30 cellular contexts compared by ENCODE assay signal in genomic region chr13:75279834-75280369, GRCh38.
"Had no signal": no experiment of that assay in that cellular context is flagged by ENCODE, and none has a peak within 500 bp of the region (broad histone marks: within the 10 kb centered on the region; RNA-seq: fewer than 3 reads in every experiment).

No MANE protein-coding gene starts in this region.

- H3K9me3 ChIP-seq: adrenal gland, neutrophil, ovary, prostate gland, thyroid gland, upper lobe of right lung had no signal

- H3K27me3 ChIP-seq: adrenal gland, breast epithelium, gastroesophageal sphincter, left lung, neutrophil, ovary, thyroid gland, upper lobe of right lung had no signal

- H3K4me1 ChIP-seq: adrenal gland, breast epithelium, gastroesophageal sphincter, left lung, prostate gland, thyroid gland, upper lobe of right lung had no signal

- H3K4me3 ChIP-seq: adrenal gland, breast epithelium, coronary artery, gastroesophageal sphincter, left lung, lung, ovary, prostate gland, thyroid gland, upper lobe of right lung had no signal

- H3K27ac Mint-ChIP-seq: activated B cell treated with CpG ODN at 0.5 μM for 24 hours; activated CD4-positive, alpha-beta T cell treated with anti-CD3 and anti-CD28 coated beads for 36 hours; activated naive CD8-positive, alpha-beta T cell; activated T-cell treated with anti-CD3 and anti-CD28 coated beads, Interleukin-2, amount 50 U/mL, for 24 hours; activated T-helper 2 cell treated with anti-CD3 and anti-CD28 coated beads, Interferon-gamma antibody, Interleukin-2, Interleukin-4, amounts not matched to agents 10 μg/mL and 5 μg/mL and 100 μg/mL, durations not matched to agents 14 hours and 24 hours and 36 hours; mesothelial cell of epicardium; natural killer cell treated with Interleukin-12 subunit alpha and Interleukin-12 subunit beta and Interleukin-15 and Interleukin-18, amount 100 ng/mL, for 72 hours; stimulated activated naive CD8-positive, alpha-beta T cell treated with anti-CD3 and anti-CD28 coated beads, Interleukin-15, Interleukin-2, amounts not matched to agents 100 ng/mL and 50 ng/mL, for 24 hours; T-helper 1 cell treated with Interleukin-12 subunit alpha and Interleukin-12 subunit beta and Interleukin-4 antibody, amounts not matched to agents 30 μg/mL and 1 μg/mL, for 36 hours had no signal

- H3K27me3 Mint-ChIP-seq: activated B cell treated with CpG ODN at 0.5 μM for 24 hours; activated naive CD8-positive, alpha-beta T cell; activated T-cell treated with anti-CD3 and anti-CD28 coated beads, Interleukin-2, amount 50 U/mL, for 24 hours; stimulated activated naive CD8-positive, alpha-beta T cell treated with anti-CD3 and anti-CD28 coated beads, Interleukin-15, Interleukin-2, amounts not matched to agents 100 ng/mL and 50 ng/mL, for 24 hours had no signal

- H3K36me3 ChIP-seq: breast epithelium, neutrophil, ovary, prostate gland, thyroid gland, upper lobe of right lung had no signal

- H3K27ac ChIP-seq: adrenal gland, breast epithelium, coronary artery, epithelial cell of prostate, gastroesophageal sphincter, left lung, neutrophil, ovary, prostate gland, thyroid gland, upper lobe of right lung had no signal

- DNase-seq: activated B cell treated with CpG ODN at 0.5 μM for 24 hours; activated CD4-positive, alpha-beta T cell treated with anti-CD3 and anti-CD28 coated beads for 36 hours; activated CD4-positive, alpha-beta T cell treated with anti-CD3 and anti-CD28 coated beads, Interleukin-2, amount 50 U/mL, for 4 hours; activated CD8-positive, alpha-beta memory T cell treated with anti-CD3 and anti-CD28 coated beads for 24 hours; activated CD8-positive, alpha-beta memory T cell treated with anti-CD3 and anti-CD28 coated beads, Interleukin-2, amount 50 U/mL, for 4 hours; activated naive CD4-positive, alpha-beta T cell; activated T-cell treated with anti-CD3 and anti-CD28 coated beads, Interleukin-2, amount 50 U/mL, for 24 hours; adrenal gland; head of caudate nucleus; kidney; left lung; ovary; stimulated activated CD4-positive, alpha-beta T cell treated with anti-CD3 and anti-CD28 coated beads, Interleukin-1b, Interleukin-23, amount 100 ng/mL, for 48 hours; substantia nigra; T1000; thyroid gland; upper lobe of right lung had no signal

- H3K4me3 Mint-ChIP-seq: activated B cell treated with CpG ODN at 0.5 μM for 24 hours; activated CD4-positive, alpha-beta T cell treated with anti-CD3 and anti-CD28 coated beads for 36 hours; activated naive CD8-positive, alpha-beta T cell; activated T-cell treated with anti-CD3 and anti-CD28 coated beads, Interleukin-2, amount 50 U/mL, for 24 hours; mesothelial cell of epicardium; natural killer cell treated with Interleukin-12 subunit alpha and Interleukin-12 subunit beta and Interleukin-15 and Interleukin-18, amount 100 ng/mL, for 72 hours; stimulated activated naive CD8-positive, alpha-beta T cell treated with anti-CD3 and anti-CD28 coated beads, Interleukin-15, Interleukin-2, amounts not matched to agents 100 ng/mL and 50 ng/mL, for 24 hours; T-helper 1 cell treated with Interleukin-12 subunit alpha and Interleukin-12 subunit beta and Interleukin-4 antibody, amounts not matched to agents 30 μg/mL and 1 μg/mL, for 36 hours had no signal

- ATAC-seq: activated CD4-positive, alpha-beta T cell treated with anti-CD3 and anti-CD28 coated beads for 36 hours; gastroesophageal sphincter; left lung; natural killer cell treated with Interleukin-12 subunit alpha and Interleukin-12 subunit beta and Interleukin-15 and Interleukin-18, amount 100 ng/mL, for 72 hours; upper lobe of right lung had no signal

- H3K4me1 Mint-ChIP-seq: activated B cell treated with CpG ODN at 0.5 μM for 24 hours; activated CD4-positive, alpha-beta T cell treated with anti-CD3 and anti-CD28 coated beads for 36 hours; mesothelial cell of epicardium had no signal
